8 cellular contexts compared by ENCODE assay signal in genomic region chr2:118223487-118224136, GRCh38.
DNase-seq lines count a peak whose midpoint lies in the region; ATAC-seq, FAIRE-seq and TF ChIP-seq lines count a peak whose summit lies in the region.

No MANE protein-coding gene starts in this region.

- DNase-seq in left ventricle myocardium inferior: no peak
- DNase-seq in Right ventricle myocardium inferior (ENCODE audit: missing footprints): no peak
- DNase-seq in H1 (ENCODE audit: low read depth in 1 of 2, low spot score in 2 of 2): peak in 1 of 2 experiments; percentile 60
- DNase-seq in retina: peak; percentile 77
- DNase-seq in dedifferentiated amniotic fluid mesenchymal stem cell (ENCODE audit: extremely low spot score): no peak
- no peak for DNase-seq in body of pancreas
- no peak for DNase-seq in NCI-H1105 treated with DMSO at 0.1 percent for 48 hours (lab: John Stamatoyannopoulos, UW)

- ATAC-seq in Right ventricle myocardium inferior (no peak), body of pancreas (no peak)

- peaks cover 15% of the 10 kb centered on the region for H3K23me2 ChIP-seq in H1 (ENCODE audit: low read depth, low read length)

- CTCF ChIA-PET in H1 (lab: Charles Lee; ENCODE audit: partially characterized antibody): interaction anchor here (0.7 to 3.7 kb wide), 13 partner anchors 13 to 942 kb away, joined by 3 to 17 read pairs (median 5); no protein-coding TSS in a partner anchor

- H3K36me3 ChIP-seq in left ventricle myocardium inferior: no peaks in the 10 kb centered on the region
- no peaks in the 10 kb centered on the region for H3K36me3 ChIP-seq in HUES6 (ENCODE audit: control insufficient read depth, insufficient read depth, low read length)
- no peaks in the 10 kb centered on the region for H3K36me3 ChIP-seq in H1 (ENCODE audit: control insufficient read depth in 2 of 4, insufficient read depth in 4 of 4, low read length in 3 of 4)
- no peaks in the 10 kb centered on the region for H3K36me3 ChIP-seq in body of pancreas (replicated peaks in 1 of 2; ENCODE audit: insufficient read depth in 1 of 2, low read depth in 2 of 2)

- peak overlapping the region; percentile 6 for H3K14ac ChIP-seq in H1 (ENCODE audit: insufficient read length)

- no peaks in the 10 kb centered on the region for H3K79me2 ChIP-seq in H1 (ENCODE audit: control insufficient read depth in 1 of 2, insufficient read depth in 2 of 2, low read length in 2 of 2)

- no peak overlapping the region for H3K27ac ChIP-seq in left ventricle myocardium inferior (replicated peaks)
- peak overlapping the region; percentile 38; the same call in 1 of the 2 replicates for H3K27ac ChIP-seq in HUES6 (ENCODE audit: low read depth, low read length)
- no peak overlapping the region for H3K27ac ChIP-seq in H1 (ENCODE audit: low read depth, low read length)
- H3K27ac ChIP-seq in body of pancreas: no peak overlapping the region

- no peaks in the 10 kb centered on the region for H3K79me1 ChIP-seq in H1 (ENCODE audit: low read depth, low read length)

- peak overlapping the region; percentile 2 for H2BK120ac ChIP-seq in H1 (replicated peaks; ENCODE audit: low read depth, low read length)

- H3K23ac ChIP-seq in H1 (ENCODE audit: insufficient read length): no peak overlapping the region

- peaks cover 100% of the 10 kb centered on the region for H3K27me3 ChIP-seq in left ventricle myocardium inferior (ENCODE audit: low read depth)
- H3K27me3 ChIP-seq in HUES6 (ENCODE audit: control insufficient read depth, insufficient read depth, low read length): peaks cover 15% of the 10 kb centered on the region; the same call in 1 of the 2 replicates
- H3K27me3 ChIP-seq in H1 (replicated peaks in 1 of 4; ENCODE audit: control insufficient read depth in 3 of 4, extremely low read depth in 1 of 4, insufficient read depth in 3 of 4, low read length in 3 of 4): peaks cover 0 to 22% (median 16%) of the 10 kb centered on the region in 4 experiments; a peak in 6 of 7 replicates
- peaks cover 0 to 26% of the 10 kb centered on the region in 2 donors for H3K27me3 ChIP-seq in body of pancreas

- H4K5ac ChIP-seq in H1 (ENCODE audit: insufficient read length, low read depth, low read length): no peak overlapping the region

- peak overlapping the region; percentile 87; the same call in 1 of the 2 replicates for H4K8ac ChIP-seq in H1 (ENCODE audit: extremely low read depth, insufficient read depth, low read length)

- no peaks in the 10 kb centered on the region for H3K9me3 ChIP-seq in left ventricle myocardium inferior (replicated peaks)
- H3K9me3 ChIP-seq in HUES6 (ENCODE audit: control insufficient read depth, insufficient read depth, low read depth, low read length): no peaks in the 10 kb centered on the region
- H3K9me3 ChIP-seq in H1 (ENCODE audit: insufficient read depth in 2 of 2, low read depth in 1 of 2, low read length in 1 of 2): no peaks in the 10 kb centered on the region
- H3K9me3 ChIP-seq in body of pancreas: no peaks in the 10 kb centered on the region

- no peak overlapping the region for H2BK20ac ChIP-seq in H1 (ENCODE audit: low read length)

- TF ChIP-seq RAD21 in H1 (IDR thresholded peaks at IDR 0.05 in 1 of 2, conservative IDR thresholded peaks at IDR 0.05 in 1 of 2; ENCODE audit: low read depth in 2 of 2, low read length in 2 of 2): no peak

- H2AFZ ChIP-seq in H1 (ENCODE audit: low read length): peak overlapping the region; percentile 73; the same call in 1 of the 2 replicates

- no peak for TF ChIP-seq EP300 in H1 (IDR thresholded peaks at IDR 0.05; ENCODE audit: borderline replicate concordance in 1 of 2, low read depth in 2 of 2, low read length in 2 of 2)

- H3K4me3 ChIP-seq in left ventricle myocardium inferior (peak overlapping the region; percentile 62), HUES6 (ENCODE audit: low read depth, low read length) (peak overlapping the region; percentile 70), H1 (ENCODE audit: extremely low read depth in 1 of 4, insufficient read depth in 2 of 4, low read depth in 3 of 4, low read length in 4 of 4) (peak overlapping the region; percentile 47 to 71 (median 60)), body of pancreas (peak overlapping the region in 1 of 2 donors; percentile 14)

- intact Hi-C loops in left ventricle myocardium inferior (cut with micrococcal nuclease) (loop anchor here (5.0 kb wide), 1 partner anchor 629 kb away; no protein-coding TSS in a partner anchor), Right ventricle myocardium inferior (cut with DNase I) (loop anchor here (2.0 kb wide), 1 partner anchor 631 kb away; no protein-coding TSS in a partner anchor), body of pancreas (cut with DNase I) (loop anchor here (10.0 kb wide), 1 partner anchor 631 kb away; no protein-coding TSS in a partner anchor)

- peak overlapping the region; percentile 82 for H3K9ac ChIP-seq in HUES6 (ENCODE audit: low read length)
- H3K9ac ChIP-seq in H1 (replicated peaks in 1 of 4; ENCODE audit: extremely low read depth in 1 of 4, low read depth in 3 of 4, low read length in 3 of 4): peak overlapping the region; percentile 46 to 69 (median 51); a peak in 4 of 7 replicates

- H3K4ac ChIP-seq in H1 (replicated peaks; ENCODE audit: insufficient read length, low read depth, low read length): no peak overlapping the region

- H2AK5ac ChIP-seq in H1 (ENCODE audit: low read depth, low read length): no peak overlapping the region

- H2BK5ac ChIP-seq in H1 (ENCODE audit: low read depth, low read length): no peak overlapping the region

- peak overlapping the region; percentile 30 for H4K91ac ChIP-seq in H1 (replicated peaks; ENCODE audit: insufficient read length, low read length)

- H3K4me1 ChIP-seq in left ventricle myocardium inferior: peaks cover 16% of the 10 kb centered on the region
- peaks cover 17% of the 10 kb centered on the region for H3K4me1 ChIP-seq in HUES6 (ENCODE audit: control insufficient read depth, insufficient read depth, low read length)
- peaks cover 0 to 7% (median 5%) of the 10 kb centered on the region in 4 experiments; a peak in 5 of 7 replicates for H3K4me1 ChIP-seq in H1 (replicated peaks in 1 of 4; ENCODE audit: control insufficient read depth in 3 of 4, insufficient read depth in 4 of 4, low read length in 3 of 4)
- peaks cover 16% of the 10 kb centered on the region for H3K4me1 ChIP-seq in body of pancreas

- POLR2A ChIA-PET in H1 (lab: Charles Lee; ENCODE audit: partially characterized antibody): interaction anchor here (0.7 to 2.0 kb wide), 3 partner anchors 37 to 198 kb away, joined by 3 to 5 read pairs (median 4); no protein-coding TSS in a partner anchor

- peak in 1 of 2 experiments; percentile 8; a peak in 1 of 3 replicates for TF ChIP-seq POLR2A in H1 (IDR thresholded peaks at IDR 0.05; ENCODE audit: control extremely low read depth in 1 of 2, low read depth in 2 of 2, low read length in 2 of 2)
- no peak for TF ChIP-seq POLR2A in body of pancreas (IDR thresholded peaks at IDR 0.05)

- H2BK15ac ChIP-seq in H1 (ENCODE audit: low read length): no peak overlapping the region

- peak overlapping the region; percentile 52; the same call in 1 of the 2 replicates for H3K18ac ChIP-seq in H1 (ENCODE audit: extremely low read depth, low read length)

- H3K56ac ChIP-seq in H1 (replicated peaks; ENCODE audit: insufficient read length, low read depth, low read length): no peak overlapping the region

- peak overlapping the region; percentile 82 to 95 for H3K4me2 ChIP-seq in H1 (ENCODE audit: insufficient read depth in 1 of 2, low read depth in 2 of 2, low read length in 2 of 2)

- H2BK12ac ChIP-seq in H1 (ENCODE audit: low read depth, low read length): peak overlapping the region; percentile 10

- TF ChIP-seq CTCF in left ventricle myocardium inferior (IDR thresholded peaks at IDR 0.05; ENCODE audit: borderline replicate concordance) (no peak), H1 (IDR thresholded peaks at IDR 0.05; ENCODE audit: control extremely low read depth in 1 of 3, insufficient read depth in 1 of 3, low read depth in 1 of 3, low read length in 3 of 3) (no peak), body of pancreas (IDR thresholded peaks at IDR 0.05) (no peak)

- no peaks in the 10 kb centered on the region for H4K20me1 ChIP-seq in H1 (replicated peaks in 1 of 2; ENCODE audit: control insufficient read depth in 1 of 2, insufficient read depth in 2 of 2, low read length in 2 of 2)

- WGBS in H1 (ENCODE audit: extremely low coverage in 1 of 2, insufficient coverage in 1 of 2, insufficient read length in 1 of 2, insufficient replicate concordance in 2 of 2, low coverage in 1 of 2, low lambda C conversion rate in 2 of 2, missing lambda C conversion rate in 1 of 2), 2 experiments: 3% methylated on average over 29 of the region's 30 CpGs; no CpG with 5 or more reads in 1 of the 2 experiments
- 16 to 18% methylated on average over 30 of the region's 30 CpGs for WGBS in body of pancreas, 2 donors

- no peak for FAIRE-seq in H1 (lab: Jason Lieb, UNC)

TF ChIP-seq in H1, 55 proteins besides CTCF, POLR2A, EP300 and RAD21 (continues in another document):
- TF ChIP-seq TCF12 (IDR thresholded peaks at IDR 0.05; ENCODE audit: low read depth, low read length) (no peak), RFX5 (IDR thresholded peaks at IDR 0.05; ENCODE audit: borderline replicate concordance, low read depth, low read length) (no peak), KDM4A (IDR thresholded peaks at IDR 0.05; ENCODE audit: low read depth, low read length, severe bottlenecking) (peak; percentile 21), BACH1 (IDR thresholded peaks at IDR 0.05; ENCODE audit: low read length) (no peak), SAP30 (IDR thresholded peaks at IDR 0.05; ENCODE audit: insufficient read depth, insufficient replicate concordance, low read length) (peak; percentile 49), HDAC6 (IDR thresholded peaks at IDR 0.05; ENCODE audit: low read depth, low read length) (no peak), RBBP5 (IDR thresholded peaks at IDR 0.05; ENCODE audit: borderline replicate concordance, low read depth, low read length) (no peak), SP1 (IDR thresholded peaks at IDR 0.05; ENCODE audit: low read depth, low read length) (no peak), EZH2 (IDR thresholded peaks at IDR 0.05; ENCODE audit: low read depth, low read length, severe bottlenecking) (no peak), EGR1 (IDR thresholded peaks at IDR 0.05; ENCODE audit: borderline replicate concordance, low read depth, low read length) (no peak), NANOG (IDR thresholded peaks at IDR 0.05; ENCODE audit: insufficient read depth, low read depth, low read length, poor library complexity, severe bottlenecking) (no peak), RNF2 (IDR thresholded peaks at IDR 0.05; ENCODE audit: borderline replicate concordance, low read depth, low read length, missing control alignments, poor library complexity, severe bottlenecking) (peak; percentile 72), KDM5A (IDR thresholded peaks at IDR 0.05; ENCODE audit: low read length) (no peak), CEBPB (IDR thresholded peaks at IDR 0.05; ENCODE audit: low read depth, low read length) (no peak), GABPA (IDR thresholded peaks at IDR 0.05; ENCODE audit: borderline replicate concordance, insufficient read depth, low read length) (no peak), KDM1A (IDR thresholded peaks at IDR 0.05; ENCODE audit: borderline replicate concordance, low read length) (no peak), SIRT6 (IDR thresholded peaks at IDR 0.05; ENCODE audit: low read length) (no peak)
